ENCODE assay signal across 23 cellular contexts in genomic region chr4:109077486-109077885, GRCh38.
"Had no signal": no experiment of that assay in that cellular context is flagged by ENCODE, and none has a peak within 500 bp of the region (broad histone marks: within the 10 kb centered on the region; RNA-seq: fewer than 3 reads in every experiment).

No MANE protein-coding gene starts in this region.

- H3K27ac Mint-ChIP-seq: activated CD4-positive, alpha-beta memory T cell treated with anti-CD3 and anti-CD28 coated beads for 36 hours; activated CD4-positive, alpha-beta T cell treated with anti-CD3 and anti-CD28 coated beads for 36 hours; activated CD8-positive, alpha-beta memory T cell treated with anti-CD3 and anti-CD28 coated beads, Interleukin-2, amount 10 ng/mL, durations not matched to agents 7 days and 5 days; activated naive CD8-positive, alpha-beta T cell treated with anti-CD3 and anti-CD28 coated beads for 36 hours; mesothelial cell of epicardium; nephron progenitor cell; stimulated activated naive CD8-positive, alpha-beta T cell treated with anti-CD3 and anti-CD28 coated beads, Interleukin-15, amount 100 ng/mL, for 72 hours; T-helper 2 cell treated with Interferon-gamma antibody and Interleukin-4, amounts not matched to agents 5 μg/mL and 100 μg/mL, for 36 hours had no signal

- H3K36me3 ChIP-seq: brain microvascular endothelial cell, lower lobe of right lung, prostate gland, right atrium auricular region, upper lobe of left lung had no signal

- H3K9me3 Mint-ChIP-seq: activated CD4-positive, alpha-beta memory T cell treated with anti-CD3 and anti-CD28 coated beads for 36 hours; activated naive CD8-positive, alpha-beta T cell treated with anti-CD3 and anti-CD28 coated beads for 36 hours; stimulated activated naive CD8-positive, alpha-beta T cell treated with anti-CD3 and anti-CD28 coated beads, Interleukin-15, amount 100 ng/mL, for 72 hours; T-helper 2 cell treated with Interferon-gamma antibody and Interleukin-4, amounts not matched to agents 5 μg/mL and 100 μg/mL, for 36 hours had no signal

- H3K4me1 ChIP-seq: prostate gland, testis had no signal

- H3K9me3 ChIP-seq: lower lobe of right lung, prostate gland, right atrium auricular region, testis, upper lobe of left lung had no signal

- H3K4me3 ChIP-seq: lower lobe of right lung, prostate gland, right atrium auricular region, testis, upper lobe of left lung had no signal

- DNase-seq: activated CD4-positive, alpha-beta memory T cell treated with anti-CD3 and anti-CD28 coated beads for 36 hours; activated CD8-positive, alpha-beta memory T cell treated with anti-CD3 and anti-CD28 coated beads, Interleukin-2, amount 10 ng/mL, durations not matched to agents 7 days and 5 days; activated naive CD8-positive, alpha-beta T cell treated with anti-CD3 and anti-CD28 coated beads for 36 hours; anterior cingulate cortex; brain microvascular endothelial cell; cortex of kidney; glutamatergic neuron; hippocampal formation; islet precursor cell; left colon; lower lobe of right lung; nephron progenitor cell; nucleus accumbens; stimulated activated naive CD8-positive, alpha-beta T cell treated with anti-CD3 and anti-CD28 coated beads, Interleukin-15, amount 100 ng/mL, for 72 hours; testis; upper lobe of left lung had no signal

- H3K36me3 Mint-ChIP-seq: activated CD4-positive, alpha-beta memory T cell treated with anti-CD3 and anti-CD28 coated beads for 36 hours; activated CD8-positive, alpha-beta memory T cell treated with anti-CD3 and anti-CD28 coated beads, Interleukin-2, amount 10 ng/mL, durations not matched to agents 7 days and 5 days; activated naive CD8-positive, alpha-beta T cell treated with anti-CD3 and anti-CD28 coated beads for 36 hours had no signal

- ATAC-seq: activated CD4-positive, alpha-beta T cell treated with anti-CD3 and anti-CD28 coated beads for 36 hours; activated CD8-positive, alpha-beta memory T cell treated with anti-CD3 and anti-CD28 coated beads, Interleukin-2, amount 10 ng/mL, durations not matched to agents 7 days and 5 days; esophagus mucosa; foreskin keratinocyte; left colon; lower lobe of right lung; stimulated activated naive CD8-positive, alpha-beta T cell treated with anti-CD3 and anti-CD28 coated beads, Interleukin-15, amount 100 ng/mL, for 72 hours had no signal

- H3K4me1 Mint-ChIP-seq: activated CD4-positive, alpha-beta T cell treated with anti-CD3 and anti-CD28 coated beads for 36 hours; activated CD8-positive, alpha-beta memory T cell treated with anti-CD3 and anti-CD28 coated beads, Interleukin-2, amount 10 ng/mL, durations not matched to agents 7 days and 5 days; nephron progenitor cell; stimulated activated naive CD8-positive, alpha-beta T cell treated with anti-CD3 and anti-CD28 coated beads, Interleukin-15, amount 100 ng/mL, for 72 hours had no signal

- H3K27me3 ChIP-seq: brain microvascular endothelial cell, foreskin keratinocyte, right atrium auricular region, testis, upper lobe of left lung had no signal

- H3K4me3 Mint-ChIP-seq: activated CD4-positive, alpha-beta memory T cell treated with anti-CD3 and anti-CD28 coated beads for 36 hours; activated CD4-positive, alpha-beta T cell treated with anti-CD3 and anti-CD28 coated beads for 36 hours; activated CD8-positive, alpha-beta memory T cell treated with anti-CD3 and anti-CD28 coated beads, Interleukin-2, amount 10 ng/mL, durations not matched to agents 7 days and 5 days; activated naive CD8-positive, alpha-beta T cell treated with anti-CD3 and anti-CD28 coated beads for 36 hours; mesothelial cell of epicardium; nephron progenitor cell; stimulated activated naive CD8-positive, alpha-beta T cell treated with anti-CD3 and anti-CD28 coated beads, Interleukin-15, amount 100 ng/mL, for 72 hours; T-helper 2 cell treated with Interferon-gamma antibody and Interleukin-4, amounts not matched to agents 5 μg/mL and 100 μg/mL, for 36 hours had no signal

- H3K27ac ChIP-seq: brain microvascular endothelial cell, foreskin keratinocyte, lower lobe of right lung, prostate gland, right atrium auricular region, testis, upper lobe of left lung had no signal
